Comparison of ENCODE assay signal across 10 cellular contexts in genomic region chr17:75975757-75976174, GRCh38. TPM values are rescaled to one million over a fixed set of nuclear protein-coding genes. Genes with fewer than 3 reads are reported as not detected.
DNase-seq lines count a peak whose midpoint lies in the region; ATAC-seq and TF ChIP-seq lines count a peak whose summit lies in the region.
"Had no signal": no experiment of that assay in that cellular context is flagged by ENCODE, and none has a peak within 500 bp of the region (broad histone marks: within the 10 kb centered on the region; RNA-seq: fewer than 3 reads in every experiment).

No MANE protein-coding gene starts in this region.

- peak overlapping the region; percentile 39 for H3K9ac ChIP-seq in Loucy (ENCODE audit: low read depth, low read length, poor library complexity, severe bottlenecking)
- H3K9ac ChIP-seq in duodenal mucosa (ENCODE audit: low read depth in 1 of 2, low read length in 2 of 2): peak overlapping the region; percentile 36 to 52

- peak overlapping the region; percentile 81 for H3K27ac Mint-ChIP-seq in progenitor cell of endocrine pancreas
- H3K27ac Mint-ChIP-seq: T-helper 2 cell treated with Interferon-gamma antibody and Interleukin-4, amounts not matched to agents 5 μg/mL and 100 μg/mL, for 36 hours had no signal

- TF ChIP-seq CTCF in Loucy (conservative IDR thresholded peaks at IDR 0.05; ENCODE audit: low read length) (no peak), progenitor cell of endocrine pancreas (IDR thresholded peaks at IDR 0.05; ENCODE audit: unreplicated experiment) (no peak)

- peaks cover 26% of the 10 kb centered on the region for H3K36me3 Mint-ChIP-seq in progenitor cell of endocrine pancreas (ENCODE audit: insufficient read depth)

- H3K9me3 Mint-ChIP-seq in progenitor cell of endocrine pancreas (ENCODE audit: low read depth): no peaks in the 10 kb centered on the region
- H3K9me3 Mint-ChIP-seq: T-helper 2 cell treated with Interferon-gamma antibody and Interleukin-4, amounts not matched to agents 5 μg/mL and 100 μg/mL, for 36 hours had no signal

- peaks cover 36% of the 10 kb centered on the region for H3K4me1 Mint-ChIP-seq in progenitor cell of endocrine pancreas (ENCODE audit: low read depth)

- no peak overlapping the region for H3K27ac ChIP-seq in duodenal mucosa (ENCODE audit: low read depth, low read length)

- H4K20me1 ChIP-seq in Loucy (ENCODE audit: insufficient read depth, low read length, poor library complexity, severe bottlenecking): peaks cover 6% of the 10 kb centered on the region

- peak overlapping the region; percentile 48 for H3K4me3 ChIP-seq in Loucy (ENCODE audit: low read length, poor library complexity, severe bottlenecking)
- peak overlapping the region; percentile 14 to 26 for H3K4me3 ChIP-seq in duodenal mucosa (ENCODE audit: low read depth in 1 of 2, low read length in 2 of 2)

- H3F3A ChIP-seq in Loucy (ENCODE audit: low read depth): no peaks in the 10 kb centered on the region; the same call in 1 of the 2 replicates

- no peaks in the 10 kb centered on the region for H3K9me3 ChIP-seq in Loucy (ENCODE audit: insufficient read depth, low read depth, low read length)
- H3K9me3 ChIP-seq in duodenal mucosa (ENCODE audit: control insufficient read depth in 1 of 2, low read length in 2 of 2): no peaks in the 10 kb centered on the region

- no peaks in the 10 kb centered on the region for H3K27me3 Mint-ChIP-seq in progenitor cell of endocrine pancreas

- H3K9me2 ChIP-seq in Loucy (replicated peaks; ENCODE audit: low read depth, low read length): no peaks in the 10 kb centered on the region

- ATAC-seq in GM19467 (IDR thresholded peaks at IDR 0.05; ENCODE audit: unreplicated experiment) (no peak), GM19455 (IDR thresholded peaks at IDR 0.05; ENCODE audit: unreplicated experiment) (no peak)

- peaks cover 48% of the 10 kb centered on the region for H3K79me2 ChIP-seq in Loucy (ENCODE audit: insufficient read depth, low read length)

- no peaks in the 10 kb centered on the region for H3K27me3 ChIP-seq in Loucy (ENCODE audit: insufficient read depth, low read length, poor library complexity, severe bottlenecking)
- no peaks in the 10 kb centered on the region for H3K27me3 ChIP-seq in duodenal mucosa (ENCODE audit: control insufficient read depth in 1 of 2, insufficient read depth in 2 of 2, low read length in 2 of 2)

- H3K4me3 Mint-ChIP-seq in progenitor cell of endocrine pancreas (ENCODE audit: low read depth): peak overlapping the region; percentile 65

- H3K4me1 ChIP-seq in Loucy (ENCODE audit: insufficient read depth, low read length, poor library complexity, severe bottlenecking) (peaks cover 40% of the 10 kb centered on the region), duodenal mucosa (ENCODE audit: control insufficient read depth in 1 of 2, insufficient read depth in 2 of 2, low read length in 2 of 2) (peaks cover 8 to 11% of the 10 kb centered on the region in 2 donors)

- H3K4me2 ChIP-seq in Loucy (ENCODE audit: low read depth, low read length, poor library complexity, severe bottlenecking): peak overlapping the region; percentile 56

- no peak overlapping the region for H2AFZ ChIP-seq in Loucy (ENCODE audit: low read length)

- DNase-seq in progenitor cell of endocrine pancreas (ENCODE audit: low spot score, unreplicated experiment) (no peak), SKM-1 treated with dmso at 0.1 percent for 144 hours (lab: John Stamatoyannopoulos, UW; ENCODE audit: unreplicated experiment) (no peak)
- DNase-seq: mesendoderm; stimulated activated CD4-positive, alpha-beta T cell treated with anti-CD3 and anti-CD28 coated beads, Interleukin-1b, Interleukin-23, amount 100 ng/mL, for 48 hours had no signal

- H3K36me3 ChIP-seq in Loucy (ENCODE audit: insufficient read depth, low read length) (no peaks in the 10 kb centered on the region), duodenal mucosa (ENCODE audit: control insufficient read depth in 1 of 2, insufficient read depth in 2 of 2, low read length in 2 of 2) (peaks cover 13 to 21% of the 10 kb centered on the region in 2 donors)

RNA-seq across cellular contexts. Expression of gene ACOX1, which starts 3.2 kb away (rescaled TPM):
- total RNA-seq in progenitor cell of endocrine pancreas: 54.6 and 54.7 TPM in 2 replicates

RNA-seq across cellular contexts. Expression of gene TEN1, which starts 3.3 kb away (rescaled TPM):
- 19.8 and 23.9 TPM in 2 replicates for total RNA-seq in progenitor cell of endocrine pancreas

RNA-seq across cellular contexts. Expression of gene CDK3, which starts 24.9 kb away (rescaled TPM):
- total RNA-seq in progenitor cell of endocrine pancreas: 17.0 and 21.6 TPM in 2 replicates

RNA-seq across cellular contexts. Expression of gene FBF1, which starts 34.9 kb away (rescaled TPM):
- 24.8 and 29.9 TPM in 2 replicates for total RNA-seq in progenitor cell of endocrine pancreas

RNA-seq across cellular contexts. Expression of gene EVPL, which starts 51.3 kb away (rescaled TPM):
- total RNA-seq in progenitor cell of endocrine pancreas: 0.05 TPM in 1 of 2 replicates, not detected in the other
- total RNA-seq: M059J had no signal
